In the genomic region with DNA sequence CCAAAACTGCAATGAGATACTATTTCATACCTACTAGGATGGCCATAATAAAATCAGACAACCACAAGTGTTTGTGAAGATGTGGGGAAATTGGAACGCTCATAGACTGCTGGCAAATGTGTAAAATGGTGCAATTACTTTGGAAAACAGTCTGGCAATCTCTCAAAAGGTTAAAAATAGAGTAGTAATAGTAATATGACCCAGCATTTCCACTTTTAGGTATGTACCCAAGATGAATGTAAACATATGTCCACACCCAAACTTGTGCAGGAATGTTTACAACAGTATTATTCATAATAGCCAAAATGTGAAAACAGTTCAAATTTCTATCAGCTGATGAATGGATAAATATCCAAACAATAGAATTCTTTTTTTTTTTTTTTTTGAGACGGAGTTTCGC, we compare ENCODE assay signal across 21 cellular contexts.
DNase-seq lines count a peak whose midpoint lies in the region; ATAC-seq and TF ChIP-seq lines count a peak whose summit lies in the region.
"Had no signal": no experiment of that assay in that cellular context is flagged by ENCODE, and none has a peak within 500 bp of the region (broad histone marks: within the 10 kb centered on the region; RNA-seq: fewer than 3 reads in every experiment).

No MANE protein-coding gene starts in this region.

- no peak overlapping the region for H3K4me3 ChIP-seq in PC-3 (ENCODE audit: low read length)
- H3K4me3 ChIP-seq in epithelial cell of esophagus (ENCODE audit: low read length) = no peak overlapping the region
- no peak overlapping the region for H3K4me3 ChIP-seq in OCI-LY7 (ENCODE audit: low read depth, low read length, poor library complexity, severe bottlenecking)
- H3K4me3 ChIP-seq: SK-N-MC had no signal

- H2AFZ ChIP-seq in PC-3 (ENCODE audit: low read length) = no peak overlapping the region
- H2AFZ ChIP-seq in OCI-LY7 (ENCODE audit: low read length) = no peak overlapping the region

- POLR2A ChIA-PET in PC-3 (lab: Charles Lee; ENCODE audit: unreplicated experiment) = interaction anchor here (0.6 kb wide), 1 partner anchor 20 kb away, joined by 4 read pairs; no protein-coding TSS in a partner anchor
- POLR2A ChIA-PET in OCI-LY7 (lab: Charles Lee) = no interaction called here

- BruUV-seq in PC-3 (replicated peaks; lab: Mats Ljungman, UMichigan) = no TSS peak
- no TSS peak for BruUV-seq in OCI-LY7 (replicated peaks; lab: Mats Ljungman, UMichigan)

- H3K4me1 ChIP-seq in PC-3 (ENCODE audit: insufficient read depth, low read length) (peaks cover 13% of the 10 kb centered on the region), OCI-LY7 (ENCODE audit: insufficient read depth, low read length, poor library complexity, severe bottlenecking) (no peaks in the 10 kb centered on the region)

- H3K79me2 ChIP-seq in PC-3 (ENCODE audit: low read length) (no peaks in the 10 kb centered on the region), OCI-LY7 (ENCODE audit: insufficient read depth, low read depth, low read length) (no peaks in the 10 kb centered on the region)

- H3K9me2 ChIP-seq in PC-3 (replicated peaks; ENCODE audit: low read length) = no peaks in the 10 kb centered on the region
- H3K9me2 ChIP-seq in OCI-LY7 (ENCODE audit: insufficient read depth, low read length) = no peaks in the 10 kb centered on the region

- H3F3A ChIP-seq in PC-3 (ENCODE audit: low read length, unreplicated experiment) = no peaks in the 10 kb centered on the region

- no peaks in the 10 kb centered on the region for H3K27me3 ChIP-seq in PC-3 (ENCODE audit: low read length)

- ATAC-seq in PC-3 = peak; percentile 88

- H4K20me1 ChIP-seq in PC-3 (ENCODE audit: low read length) (no peaks in the 10 kb centered on the region), OCI-LY7 (ENCODE audit: insufficient read depth, low read length) (no peaks in the 10 kb centered on the region)

- DNase-seq in EH (ENCODE audit: low read depth) (peak; percentile 46), PC-3 (peak; percentile 99), epithelial cell of esophagus (ENCODE audit: low read depth) (peak; percentile 65), iris pigment epithelial cell (ENCODE audit: low read depth) (peak; percentile 60), OCI-LY7 (ENCODE audit: low spot score) (no peak), cortex of kidney (lab: John Stamatoyannopoulos, UW) (no peak), caudate nucleus (lab: John Stamatoyannopoulos, UW) (no peak)
- DNase-seq: ACHN; CD4-positive, CD25-positive, alpha-beta regulatory T cell; DMS153; EL; NCI-H1048; NCI-H1436; NCI-H2081; NCI-H446 treated with DMSO at 0.1 percent for 48 hours; NCI-H69; NK-92 treated with Interleukin-12 subunit alpha and Interleukin-12 subunit beta, amount 100 ng/mL, for 24 hours; SHP77 had no signal

- CTCF ChIA-PET in PC-3 (lab: Charles Lee) (interaction anchor here (0.6 to 0.7 kb wide), 3 partner anchors 19 to 386 kb away, joined by 3 to 5 read pairs (median 3); no protein-coding TSS in a partner anchor), OCI-LY7 (lab: Charles Lee; ENCODE audit: unreplicated experiment) (no interaction called here)

- intact Hi-C loops in PC-3 (cut with micrococcal nuclease) = loop anchor here (1.0 to 5.0 kb wide), 12 partner anchors 49 to 761 kb away; no protein-coding TSS in a partner anchor
- intact Hi-C loops in OCI-LY7 (cut with micrococcal nuclease; ENCODE audit: unreplicated experiment) = no loop called here

- H3K36me3 ChIP-seq in PC-3 (ENCODE audit: low read depth, low read length) (no peaks in the 10 kb centered on the region), OCI-LY7 (ENCODE audit: insufficient read depth, low read length) (no peaks in the 10 kb centered on the region)

- TF ChIP-seq CTCF in PC-3 (conservative IDR thresholded peaks at IDR 0.05; ENCODE audit: low read depth, low read length) = no peak
- no peak for TF ChIP-seq CTCF in epithelial cell of esophagus (IDR thresholded peaks at IDR 0.05; ENCODE audit: insufficient read depth, low read depth, low read length, missing control alignments)
- no peak for TF ChIP-seq CTCF in OCI-LY7 (conservative IDR thresholded peaks at IDR 0.05; ENCODE audit: low read length)

- H3K27ac ChIP-seq in PC-3 (ENCODE audit: low read length) = peak overlapping the region; percentile 21
- no peak overlapping the region for H3K27ac ChIP-seq in OCI-LY7 (ENCODE audit: low read depth, low read length, poor library complexity, severe bottlenecking)
- H3K27ac ChIP-seq in caudate nucleus (ENCODE audit: low read depth, low read length) = no peak overlapping the region
- H3K27ac ChIP-seq: HL-60, KMS-11, SK-N-MC had no signal

- H3K9me3 ChIP-seq in PC-3 (ENCODE audit: low read length) (no peaks in the 10 kb centered on the region), OCI-LY7 (ENCODE audit: low read length) (no peaks in the 10 kb centered on the region)

- H3K4me2 ChIP-seq in PC-3 (ENCODE audit: low read length) = peak overlapping the region; percentile 10
- H3K4me2 ChIP-seq in OCI-LY7 (ENCODE audit: low read length) = no peak overlapping the region
- H3K4me2 ChIP-seq: KMS-11 had no signal

- H3K9ac ChIP-seq in PC-3 (ENCODE audit: low read length) = no peak overlapping the region
- H3K9ac ChIP-seq: KMS-11 had no signal

Comparison
In these comparisons a context has a peak if more than half of its experiments do, and no peak if none do; other contexts are left out.
1. DNase-seq: peak in EH (single experiment), PC-3 (single experiment), epithelial cell of esophagus (single experiment) and iris pigment epithelial cell (single experiment); none in OCI-LY7 (single experiment), cortex of kidney (single experiment) and caudate nucleus (0 of 61).